Comparison of ENCODE assay signal across 17 cellular contexts in genomic region chr10:10780746-10781145, GRCh38.
DNase-seq lines count a peak whose midpoint lies in the region; ATAC-seq, FAIRE-seq and TF ChIP-seq lines count a peak whose summit lies in the region.
"Had no signal": no experiment of that assay in that cellular context is flagged by ENCODE, and none has a peak within 500 bp of the region (broad histone marks: within the 10 kb centered on the region; RNA-seq: fewer than 3 reads in every experiment).

No MANE protein-coding gene starts in this region.

- H3K14ac ChIP-seq in IMR-90 (replicated peaks; ENCODE audit: low read depth, low read length): no peak overlapping the region

- no peak overlapping the region for H3K23ac ChIP-seq in IMR-90 (ENCODE audit: low read depth, low read length)

- H3K36me3 ChIP-seq in IMR-90 (ENCODE audit: control insufficient read depth, insufficient read depth, low read length) (no peaks in the 10 kb centered on the region), bronchial epithelial cell (ENCODE audit: control insufficient read depth, insufficient read depth, low read length) (no peaks in the 10 kb centered on the region), osteoblast (ENCODE audit: insufficient read depth, low read length) (no peaks in the 10 kb centered on the region), suprapubic skin (no peaks in the 10 kb centered on the region)

- H3K79me2 ChIP-seq in osteoblast (ENCODE audit: insufficient read depth, low read length): no peaks in the 10 kb centered on the region

- H3K18ac ChIP-seq in IMR-90 (ENCODE audit: low read depth, low read length): peak overlapping the region; percentile 78; the same call in 1 of the 2 replicates

- peak; percentile 47; the same call in 1 of the 2 replicates for ATAC-seq in IMR-90 (ENCODE audit: low read depth)
- ATAC-seq in HG03139 (IDR thresholded peaks at IDR 0.05; ENCODE audit: unreplicated experiment): no peak
- no peak for ATAC-seq in HG02870 (IDR thresholded peaks at IDR 0.05; ENCODE audit: unreplicated experiment)

- dilution Hi-C loops in IMR-90 (cut with HindIII; ENCODE audit: low sequenced_read_pairs, unreplicated experiment): no loop called here

- no peak overlapping the region for H3K4me3 ChIP-seq in AG10803 (ENCODE audit: low read length)
- H3K4me3 ChIP-seq in IMR-90 (ENCODE audit: insufficient read depth, low read depth, low read length): no peak overlapping the region
- H3K4me3 ChIP-seq in bronchial epithelial cell (ENCODE audit: low read depth, low read length): no peak overlapping the region
- H3K4me3 ChIP-seq in osteoblast (ENCODE audit: insufficient read depth, low read length): no peak overlapping the region
- no peak overlapping the region for H3K4me3 ChIP-seq in suprapubic skin
- H3K4me3 ChIP-seq: PC-9 had no signal

- CTCF ChIA-PET in IMR-90 (lab: Yijun Ruan, JAX): no interaction called here

- H2BK5ac ChIP-seq in IMR-90 (ENCODE audit: low read depth, low read length, poor library complexity, severe bottlenecking): no peak overlapping the region

- DNase-seq in AG10803 (ENCODE audit: low read depth): peak; percentile 27
- DNase-seq in IMR-90: peak; percentile 64
- peak; percentile 36 for DNase-seq in bronchial epithelial cell (ENCODE audit: low read depth)
- peak; percentile 58 for DNase-seq in osteoblast (ENCODE audit: insufficient read length, low spot score, missing footprints)
- no peak for DNase-seq in suprapubic skin (ENCODE audit: low spot score in 2 of 2)
- DNase-seq in activated gamma-delta T cell treated with Interleukin-2 at 50 U/mL for 16 hours: no peak
- DNase-seq: C1 segment of cervical spinal cord, DMS 273 treated with DMSO at 0.1 percent for 48 hours, H9, Karpas-422, MM.1S, NCI-H1092 treated with DMSO at 0.1 percent for 48 hours, NCI-H2081 treated with DMSO at 0.1 percent for 48 hours, NCI-H524, PC-9 had no signal

- H3K9me1 ChIP-seq in IMR-90 (ENCODE audit: insufficient read depth, low read length): peaks cover 3% of the 10 kb centered on the region; the same call in 1 of the 2 replicates

- in situ Hi-C loops in IMR-90 (cut with MboI; ENCODE audit: low sequenced_read_pairs): no loop called here

- no peak overlapping the region for H4K91ac ChIP-seq in IMR-90 (ENCODE audit: insufficient read depth, low read depth, low read length)

- peak overlapping the region; percentile 12; the same call in 1 of the 2 replicates for H4K5ac ChIP-seq in IMR-90 (ENCODE audit: low read depth, low read length)

- H3K9me3 ChIP-seq in IMR-90 (ENCODE audit: control insufficient read depth, insufficient read depth, low read length) (0 out of 2 replicates have a peak, but pooled peaks cover 2% of the 10 kb centered on the region), osteoblast (ENCODE audit: low read depth, low read length) (no peaks in the 10 kb centered on the region), suprapubic skin (no peaks in the 10 kb centered on the region)

- H4K8ac ChIP-seq in IMR-90 (ENCODE audit: low read depth in 2 of 2, low read length in 2 of 2): no peak overlapping the region

- WGBS in IMR-90 (ENCODE audit: extremely low coverage in 2 of 2, insufficient read length in 1 of 2), 2 experiments: no CpG with 5 or more reads among the region's 3 CpGs
- 82% methylated on average over 3 of the region's 3 CpGs for WGBS in suprapubic skin

- intact Hi-C loops in IMR-90 (cut with micrococcal nuclease): no loop called here

- H3K27ac ChIP-seq in IMR-90 (ENCODE audit: insufficient read depth, low read length) (no peak overlapping the region), osteoblast (ENCODE audit: low read depth, low read length) (no peak overlapping the region), suprapubic skin (no peak overlapping the region)
- H3K27ac ChIP-seq: PC-9 had no signal

- H2AFZ ChIP-seq in IMR-90 (replicated peaks; ENCODE audit: low read length, poor library complexity) (no peak overlapping the region), osteoblast (ENCODE audit: low read length) (no peak overlapping the region)
- H2AFZ ChIP-seq: PC-9 had no signal

- no peak overlapping the region for H3K4ac ChIP-seq in IMR-90 (ENCODE audit: low read depth, low read length)

- no peak for TF ChIP-seq RAD21 in IMR-90 (IDR thresholded peaks at IDR 0.05; ENCODE audit: low read length)

- TF ChIP-seq CTCF in AG10803 (conservative IDR thresholded peaks at IDR 0.05; ENCODE audit: low read length): no peak
- TF ChIP-seq CTCF in IMR-90 (conservative IDR thresholded peaks at IDR 0.05; ENCODE audit: low read depth, low read length): no peak
- TF ChIP-seq CTCF in bronchial epithelial cell (IDR thresholded peaks at IDR 0.05; ENCODE audit: insufficient read depth, low read length, severe bottlenecking): no peak
- TF ChIP-seq CTCF in osteoblast (IDR thresholded peaks at IDR 0.05; ENCODE audit: extremely low read depth, low read depth, low read length): no peak
- no peak for TF ChIP-seq CTCF in suprapubic skin (IDR thresholded peaks at IDR 0.05)

- no peak overlapping the region for H2BK120ac ChIP-seq in IMR-90 (ENCODE audit: low read depth, low read length)

- H2BK15ac ChIP-seq in IMR-90 (ENCODE audit: low read depth, low read length): no peak overlapping the region

- POLR2A ChIA-PET in IMR-90 (lab: Charles Lee; ENCODE audit: unreplicated experiment): no interaction called here

- peaks cover 7% of the 10 kb centered on the region; the same call in 1 of the 2 replicates for H3K4me1 ChIP-seq in IMR-90 (ENCODE audit: control insufficient read depth, insufficient read depth, low read length)
- H3K4me1 ChIP-seq in osteoblast (ENCODE audit: insufficient read depth, low read length): peaks cover 20% of the 10 kb centered on the region
- no peaks in the 10 kb centered on the region for H3K4me1 ChIP-seq in suprapubic skin

- BruUV-seq in IMR-90 (replicated peaks; lab: Mats Ljungman, UMichigan): no TSS peak

- no peaks in the 10 kb centered on the region for H3K79me1 ChIP-seq in IMR-90 (ENCODE audit: low read depth in 1 of 2, low read length in 2 of 2)

- H2AK5ac ChIP-seq in IMR-90 (ENCODE audit: low read depth, low read length): no peak overlapping the region; the same call in 1 of the 2 replicates

- H3K27me3 ChIP-seq in IMR-90 (ENCODE audit: control insufficient read depth, insufficient read depth, low read length) (no peaks in the 10 kb centered on the region), bronchial epithelial cell (ENCODE audit: control insufficient read depth, insufficient read depth, low read length) (no peaks in the 10 kb centered on the region), osteoblast (ENCODE audit: insufficient read depth, low read length) (no peaks in the 10 kb centered on the region), suprapubic skin (no peaks in the 10 kb centered on the region)

- H2AK9ac ChIP-seq in IMR-90 (replicated peaks; ENCODE audit: low read depth, low read length, poor library complexity): no peak overlapping the region

- H3K4me2 ChIP-seq in IMR-90 (ENCODE audit: low read depth, low read length): peak overlapping the region; percentile 38; the same call in 1 of the 2 replicates
- no peak overlapping the region for H3K4me2 ChIP-seq in osteoblast (ENCODE audit: insufficient read depth, low read length)
- H3K4me2 ChIP-seq: PC-9 had no signal

- no peak overlapping the region for H3K9ac ChIP-seq in IMR-90 (ENCODE audit: low read depth, low read length)

- TF ChIP-seq POLR2A in IMR-90 (IDR thresholded peaks at IDR 0.05; ENCODE audit: low read depth, low read length): no peak
- no peak for TF ChIP-seq POLR2A in suprapubic skin (IDR thresholded peaks at IDR 0.05)

- no peaks in the 10 kb centered on the region for H4K20me1 ChIP-seq in IMR-90 (ENCODE audit: insufficient read depth, low read length)
- no peaks in the 10 kb centered on the region for H4K20me1 ChIP-seq in osteoblast (ENCODE audit: insufficient read depth, low read length)

- no peak overlapping the region for H2BK20ac ChIP-seq in IMR-90 (ENCODE audit: low read depth, low read length)

- no peak for TF ChIP-seq EP300 in suprapubic skin (IDR thresholded peaks at IDR 0.05)

- no peak overlapping the region for H3K56ac ChIP-seq in IMR-90 (ENCODE audit: extremely low read depth, insufficient read depth, low read length)

- FAIRE-seq in bronchial epithelial cell (lab: Jason Lieb, UNC): no peak

TF ChIP-seq in IMR-90, 13 proteins besides CTCF, POLR2A, EP300 and RAD21:
- TF ChIP-seq NFE2L2 (IDR thresholded peaks at IDR 0.05; ENCODE audit: low read depth, low read length): no peak
- peak; percentile 48; the same call in 1 of the 2 replicates for TF ChIP-seq MAFK (IDR thresholded peaks at IDR 0.05; ENCODE audit: low read depth, low read length)
- TF ChIP-seq ELK1 (IDR thresholded peaks at IDR 0.05; ENCODE audit: borderline replicate concordance, low read depth, low read length): no peak
- TF ChIP-seq SMC3 (IDR thresholded peaks at IDR 0.05; ENCODE audit: low read depth, low read length): no peak

Comparison
In these comparisons a context has a peak if more than half of its experiments do, and no peak if none do; other contexts are left out.
1. DNase-seq: peak in AG10803 (single experiment), IMR-90 (single experiment), bronchial epithelial cell (single experiment) and osteoblast (single experiment); none in suprapubic skin (0 of 2) and activated gamma-delta T cell treated with Interleukin-2 at 50 U/mL for 16 hours (single experiment).